ENCODE assay signal across 9 cellular contexts in the genomic region with DNA sequence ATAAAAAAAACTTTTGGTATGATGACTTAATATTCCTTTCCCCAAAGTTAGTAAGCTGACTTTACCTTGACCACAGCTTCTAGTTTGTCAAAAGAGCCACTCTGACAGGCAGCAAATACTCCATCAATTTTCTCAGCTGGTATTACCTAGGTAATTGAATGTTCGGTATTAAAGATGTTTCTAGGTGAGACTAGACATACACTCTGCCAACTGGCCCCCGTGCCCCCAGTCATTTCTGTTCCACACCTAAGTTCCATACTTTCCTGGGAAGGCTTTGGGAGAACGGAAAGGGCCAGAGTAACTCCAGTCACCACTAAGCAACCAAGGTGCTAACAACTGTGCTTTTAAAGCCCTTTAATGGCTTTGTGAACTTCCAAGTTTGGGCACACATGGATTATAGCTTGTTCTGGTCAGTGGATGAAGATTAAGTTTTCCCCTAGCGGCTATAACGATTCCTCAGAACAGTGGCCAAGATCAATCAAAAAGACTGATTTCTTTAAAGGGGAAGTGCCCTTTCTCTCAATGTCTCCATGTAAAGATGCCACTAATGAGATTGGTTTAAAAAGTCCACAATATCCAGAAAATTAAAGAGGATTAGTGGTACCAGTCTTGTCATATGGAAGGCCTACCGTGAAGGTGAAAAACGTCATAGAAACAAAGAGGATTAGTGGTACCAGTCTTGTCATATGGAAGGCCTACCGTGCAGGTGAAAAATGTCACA. TPM values are rescaled to one million over a fixed set of nuclear protein-coding genes. Genes with fewer than 3 reads are reported as not detected.
DNase-seq lines count a peak whose midpoint lies in the region; ATAC-seq, FAIRE-seq and TF ChIP-seq lines count a peak whose summit lies in the region.
"Had no signal": no experiment of that assay in that cellular context is flagged by ENCODE, and none has a peak within 500 bp of the region (broad histone marks: within the 10 kb centered on the region; RNA-seq: fewer than 3 reads in every experiment).

No MANE protein-coding gene starts in this region.

- CTCF ChIA-PET in H1 (lab: Charles Lee; ENCODE audit: partially characterized antibody) = interaction anchor here (0.6 to 1.6 kb wide), 2 partner anchors 101 to 201 kb away, joined by 3 to 7 read pairs; no protein-coding TSS in a partner anchor

- no peaks in the 10 kb centered on the region for H3K9me3 Mint-ChIP-seq in stimulated activated effector memory CD8-positive, alpha-beta T cell treated with anti-CD3 and anti-CD28 coated beads, Interleukin-12 subunit alpha, Interleukin-12 subunit beta, amount 100 ng/mL, for 72 hours

- H2BK20ac ChIP-seq in H1 (ENCODE audit: low read length) = no peak overlapping the region

- peaks cover 0 to 2% (median 0%) of the 10 kb centered on the region in 4 experiments; a peak in 2 of 7 replicates for H3K4me1 ChIP-seq in H1 (replicated peaks in 1 of 4; ENCODE audit: control insufficient read depth in 3 of 4, insufficient read depth in 4 of 4, low read length in 3 of 4)

- H3K27ac ChIP-seq in H1 (ENCODE audit: low read depth, low read length) = no peak overlapping the region

- peak; percentile 85 to 99 for TF ChIP-seq POLR2A in H1 (IDR thresholded peaks at IDR 0.05; ENCODE audit: control extremely low read depth in 1 of 2, low read depth in 2 of 2, low read length in 2 of 2)

- H4K5ac ChIP-seq in H1 (ENCODE audit: insufficient read length, low read depth, low read length) = no peak overlapping the region

- no peak overlapping the region for H3K4me2 ChIP-seq in H1 (ENCODE audit: insufficient read depth in 1 of 2, low read depth in 2 of 2, low read length in 2 of 2)

- no peak overlapping the region for H3K4me3 ChIP-seq in H1 (ENCODE audit: extremely low read depth in 1 of 4, insufficient read depth in 2 of 4, low read depth in 3 of 4, low read length in 4 of 4)
- H3K4me3 ChIP-seq: gastrocnemius medialis had no signal

- H3K9me3 ChIP-seq in H1 (ENCODE audit: insufficient read depth in 2 of 2, low read depth in 1 of 2, low read length in 1 of 2) = no peaks in the 10 kb centered on the region
- H3K9me3 ChIP-seq: gastrocnemius medialis had no signal

- no peak overlapping the region for H2AFZ ChIP-seq in H1 (ENCODE audit: low read length)

- 88% methylated on average over 8 of the region's 8 CpGs; no CpG with 5 or more reads in 1 of the 2 experiments for WGBS in H1 (ENCODE audit: extremely low coverage in 1 of 2, insufficient coverage in 1 of 2, insufficient read length in 1 of 2, insufficient replicate concordance in 2 of 2, low coverage in 1 of 2, low lambda C conversion rate in 2 of 2, missing lambda C conversion rate in 1 of 2), 2 experiments

- no peak for TF ChIP-seq EP300 in H1 (IDR thresholded peaks at IDR 0.05; ENCODE audit: borderline replicate concordance in 1 of 2, low read depth in 2 of 2, low read length in 2 of 2)

- H3K36me3 Mint-ChIP-seq in stimulated activated effector memory CD8-positive, alpha-beta T cell treated with anti-CD3 and anti-CD28 coated beads, Interleukin-12 subunit alpha, Interleukin-12 subunit beta, amount 100 ng/mL, for 72 hours = peaks cover 100% of the 10 kb centered on the region

- FAIRE-seq in H1 (lab: Jason Lieb, UNC) = peak; percentile 45

- H3K18ac ChIP-seq in H1 (ENCODE audit: extremely low read depth, low read length) = no peak overlapping the region

- H2BK12ac ChIP-seq in H1 (ENCODE audit: low read depth, low read length) = no peak overlapping the region

- H3K23ac ChIP-seq in H1 (ENCODE audit: insufficient read length) = no peak overlapping the region

- H2BK120ac ChIP-seq in H1 (replicated peaks; ENCODE audit: low read depth, low read length) = no peak overlapping the region

- H3K4ac ChIP-seq in H1 (replicated peaks; ENCODE audit: insufficient read length, low read depth, low read length) = no peak overlapping the region

- POLR2A ChIA-PET in H1 (lab: Charles Lee; ENCODE audit: partially characterized antibody) = interaction anchor here (0.7 to 7.6 kb wide), 29 partner anchors 6 to 857 kb away, joined by 3 to 166 read pairs (median 4); a partner anchor contains a TSS

- H3K79me2 ChIP-seq in H1 (ENCODE audit: control insufficient read depth in 1 of 2, insufficient read depth in 2 of 2, low read length in 2 of 2) = peaks cover 0 to 25% of the 10 kb centered on the region in 2 experiments

- H3K23me2 ChIP-seq in H1 (ENCODE audit: low read depth, low read length) = 0 out of 2 replicates have a peak, but pooled peaks cover 3% of the 10 kb centered on the region

- no peak overlapping the region for H3K4me3 Mint-ChIP-seq in stimulated activated effector memory CD8-positive, alpha-beta T cell treated with anti-CD3 and anti-CD28 coated beads, Interleukin-12 subunit alpha, Interleukin-12 subunit beta, amount 100 ng/mL, for 72 hours

- no peak for TF ChIP-seq CTCF in H1 (IDR thresholded peaks at IDR 0.05; ENCODE audit: control extremely low read depth in 1 of 3, insufficient read depth in 1 of 3, low read depth in 1 of 3, low read length in 3 of 3)

- H3K14ac ChIP-seq in H1 (ENCODE audit: insufficient read length) = no peak overlapping the region

- peaks cover 41% of the 10 kb centered on the region for H3K4me1 Mint-ChIP-seq in stimulated activated effector memory CD8-positive, alpha-beta T cell treated with anti-CD3 and anti-CD28 coated beads, Interleukin-12 subunit alpha, Interleukin-12 subunit beta, amount 100 ng/mL, for 72 hours

- H3K56ac ChIP-seq in H1 (replicated peaks; ENCODE audit: insufficient read length, low read depth, low read length) = no peak overlapping the region

- H4K20me1 ChIP-seq in H1 (replicated peaks in 1 of 2; ENCODE audit: control insufficient read depth in 1 of 2, insufficient read depth in 2 of 2, low read length in 2 of 2) = peaks cover 15 to 16% of the 10 kb centered on the region in 2 experiments

- ATAC-seq in Right ventricle myocardium superior (ENCODE audit: poor library complexity) (peak; percentile 13), HG03039 (IDR thresholded peaks at IDR 0.05; ENCODE audit: unreplicated experiment) (no peak), GM21528 (IDR thresholded peaks at IDR 0.05; ENCODE audit: low FRiP score, unreplicated experiment) (no peak)
- peak; percentile 43 for ATAC-seq in stimulated activated effector memory CD8-positive, alpha-beta T cell treated with anti-CD3 and anti-CD28 coated beads, Interleukin-12 subunit alpha, Interleukin-12 subunit beta, amount 100 ng/mL, for 72 hours

- H2AK5ac ChIP-seq in H1 (ENCODE audit: low read depth, low read length) = no peak overlapping the region

- H4K91ac ChIP-seq in H1 (replicated peaks; ENCODE audit: insufficient read length, low read length) = no peak overlapping the region

- no peak overlapping the region for H2BK5ac ChIP-seq in H1 (ENCODE audit: low read depth, low read length)

- no peaks in the 10 kb centered on the region for H3K79me1 ChIP-seq in H1 (ENCODE audit: low read depth, low read length)

- no peaks in the 10 kb centered on the region for H3K27me3 ChIP-seq in H1 (replicated peaks in 1 of 4; ENCODE audit: control insufficient read depth in 3 of 4, extremely low read depth in 1 of 4, insufficient read depth in 3 of 4, low read length in 3 of 4)
- H3K27me3 ChIP-seq: gastrocnemius medialis had no signal

- no peak for TF ChIP-seq RAD21 in H1 (IDR thresholded peaks at IDR 0.05 in 1 of 2, conservative IDR thresholded peaks at IDR 0.05 in 1 of 2; ENCODE audit: low read depth in 2 of 2, low read length in 2 of 2)

- H4K8ac ChIP-seq in H1 (ENCODE audit: extremely low read depth, insufficient read depth, low read length) = no peak overlapping the region

- DNase-seq in Right ventricle myocardium superior (no peak), cardiac septum (ENCODE audit: low spot score) (no peak), RPMI7951 (ENCODE audit: low read depth) (peak; percentile 57), H1 (ENCODE audit: low read depth in 1 of 2, low spot score in 2 of 2) (no peak), DMS79 treated with DMSO at 0.1 percent for 48 hours (lab: John Stamatoyannopoulos, UW) (no peak)
- no peak for DNase-seq in stimulated activated effector memory CD8-positive, alpha-beta T cell treated with anti-CD3 and anti-CD28 coated beads, Interleukin-12 subunit alpha, Interleukin-12 subunit beta, amount 100 ng/mL, for 72 hours (ENCODE audit: low spot score in 2 of 2)
- DNase-seq: gastrocnemius medialis had no signal

- H3K9ac ChIP-seq in H1 (replicated peaks in 1 of 4; ENCODE audit: extremely low read depth in 1 of 4, low read depth in 3 of 4, low read length in 3 of 4) = no peak overlapping the region

- peak overlapping the region; percentile 100 for H3K27ac Mint-ChIP-seq in stimulated activated effector memory CD8-positive, alpha-beta T cell treated with anti-CD3 and anti-CD28 coated beads, Interleukin-12 subunit alpha, Interleukin-12 subunit beta, amount 100 ng/mL, for 72 hours

- H3K36me3 ChIP-seq in H1 (ENCODE audit: control insufficient read depth in 2 of 4, insufficient read depth in 4 of 4, low read length in 3 of 4) = peaks cover 39 to 93% (median 77%) of the 10 kb centered on the region in 4 experiments

- intact Hi-C loops in Right ventricle myocardium superior (cut with DNase I) = no loop called here
- intact Hi-C loops in cardiac septum (cut with DNase I) = no loop called here

- H2BK15ac ChIP-seq in H1 (ENCODE audit: low read length) = no peak overlapping the region

RNA-seq across cellular contexts. Expression of a gene that starts 7.0 kb away (rescaled TPM):
- total RNA-seq in Right ventricle myocardium superior = 415 TPM
- total RNA-seq in cardiac septum = 361 TPM
- 465 and 511 TPM in 2 replicates for total RNA-seq in RPMI7951 (2014; rRNA removed; shearing (Covaris generic))
- 596 and 604 TPM in 2 replicates for total RNA-seq in H1 (2021; fragmentation: NEBNext Ultra II Directional; extraction: Animal tissue kit (Norgen Biotek cat#: 25700))
- 401 and 527 TPM in 2 replicates for polyA plus RNA-seq in H1 (2011; rRNA removed)
- polyA plus RNA-seq in H1 (2011; cell fraction: cytosol; rRNA removed) = 703 TPM
- 238 TPM for polyA plus RNA-seq in H1 (2011; cell fraction: nucleus; rRNA removed)
- 451 to 490 TPM (median 461 TPM) in 4 replicates for polyA plus RNA-seq in H1 (2012, experiment 1 of 2)
- 41.8 TPM for polyA plus RNA-seq in H1 (2012, experiment 2 of 2)
- polyA plus RNA-seq in H1 (2013, experiment 1 of 2) = 347 TPM
- polyA plus RNA-seq in H1 (2013, experiment 2 of 2) = 339 TPM
- polyA minus RNA-seq in H1 (2011; rRNA and poly(A)+ RNA removed) = 304 and 361 TPM in 2 replicates
- polyA minus RNA-seq in H1 (2011; cell fraction: cytosol; rRNA and poly(A)+ RNA removed) = 434 TPM
- polyA minus RNA-seq in H1 (2011; cell fraction: nucleus; rRNA and poly(A)+ RNA removed) = 679 TPM

RNA-seq across cellular contexts. Expression of a gene that starts 15.9 kb away (rescaled TPM):
- total RNA-seq in Right ventricle myocardium superior = 8.6 TPM
- total RNA-seq in cardiac septum = 6.4 TPM
- total RNA-seq in RPMI7951 (2014; rRNA removed; shearing (Covaris generic)) = 142 and 161 TPM in 2 replicates
- 86.9 and 100 TPM in 2 replicates for total RNA-seq in H1 (2021; fragmentation: NEBNext Ultra II Directional; extraction: Animal tissue kit (Norgen Biotek cat#: 25700))
- polyA plus RNA-seq in H1 (2011; rRNA removed) = 17.5 and 21.8 TPM in 2 replicates
- 49.9 TPM for polyA plus RNA-seq in H1 (2011; cell fraction: cytosol; rRNA removed)
- 31.1 TPM for polyA plus RNA-seq in H1 (2011; cell fraction: nucleus; rRNA removed)
- polyA plus RNA-seq in H1 (2012, experiment 1 of 2) = 96.9 to 123 TPM (median 107 TPM) in 4 replicates
- polyA plus RNA-seq in H1 (2012, experiment 2 of 2) = 26.1 TPM
- polyA plus RNA-seq in H1 (2013, experiment 1 of 2) = 79.6 TPM
- polyA plus RNA-seq in H1 (2013, experiment 2 of 2) = 77.3 TPM
- polyA minus RNA-seq in H1 (2011; rRNA and poly(A)+ RNA removed) = 21.4 and 22.1 TPM in 2 replicates
- 21.3 TPM for polyA minus RNA-seq in H1 (2011; cell fraction: cytosol; rRNA and poly(A)+ RNA removed)
- polyA minus RNA-seq in H1 (2011; cell fraction: nucleus; rRNA and poly(A)+ RNA removed) = 32.2 TPM

RNA-seq across cellular contexts. Expression of a gene that starts 52.1 kb away (rescaled TPM):
- total RNA-seq in Right ventricle myocardium superior = 8.2 TPM
- total RNA-seq in cardiac septum = 1.5 TPM
- not detected in 2 replicates for total RNA-seq in RPMI7951 (2014; rRNA removed; shearing (Covaris generic))
- total RNA-seq in H1 (2021; fragmentation: NEBNext Ultra II Directional; extraction: Animal tissue kit (Norgen Biotek cat#: 25700)) = not detected in 2 replicates
- not detected in 2 replicates for polyA plus RNA-seq in H1 (2011; rRNA removed)
- not detected for polyA plus RNA-seq in H1 (2011; cell fraction: cytosol; rRNA removed)
- polyA plus RNA-seq in H1 (2011; cell fraction: nucleus; rRNA removed) = not detected
- polyA plus RNA-seq in H1 (2012, experiment 1 of 2) = not detected in 4 replicates
- not detected for polyA plus RNA-seq in H1 (2012, experiment 2 of 2)
- not detected for polyA plus RNA-seq in H1 (2013, experiment 1 of 2)
- not detected for polyA plus RNA-seq in H1 (2013, experiment 2 of 2)
- polyA minus RNA-seq in H1 (2011; rRNA and poly(A)+ RNA removed) = 0.05 TPM in 1 of 2 replicates, not detected in the other
- polyA minus RNA-seq in H1 (2011; cell fraction: cytosol; rRNA and poly(A)+ RNA removed) = not detected
- not detected for polyA minus RNA-seq in H1 (2011; cell fraction: nucleus; rRNA and poly(A)+ RNA removed)

Comparison
In these comparisons a context has a peak if more than half of its experiments do, and no peak if none do; other contexts are left out.
1. ATAC-seq: peak in Right ventricle myocardium superior (single experiment) and stimulated activated effector memory CD8-positive, alpha-beta T cell treated with anti-CD3 and anti-CD28 coated beads, Interleukin-12 subunit alpha, Interleukin-12 subunit beta, amount 100 ng/mL, for 72 hours (single experiment); none in HG03039 (single experiment) and GM21528 (single experiment).